ENCODE assay signal across 1 cellular context in genomic region chr1:6358757-6359567, GRCh38.
TF ChIP-seq lines count a peak whose summit lies in the region.

No MANE protein-coding gene starts in this region.

TF ChIP-seq in GM23338, 12 proteins besides CTCF, POLR2A, EP300 and RAD21 (continued from another document):
- TF ChIP-seq REST (IDR thresholded peaks at IDR 0.05; ENCODE audit: unreplicated experiment) (no peak), EZH2 (IDR thresholded peaks at IDR 0.05; ENCODE audit: low read depth, unreplicated experiment) (no peak), JUNB (IDR thresholded peaks at IDR 0.05; ENCODE audit: unreplicated experiment) (no peak), ETS1 (IDR thresholded peaks at IDR 0.05) (no peak), STAT1 (IDR thresholded peaks at IDR 0.05; ENCODE audit: unreplicated experiment) (no peak), EZH2phosphoT487 (IDR thresholded peaks at IDR 0.05; ENCODE audit: unreplicated experiment) (no peak), ZNF331 (CRISPR knock-in tag; IDR thresholded peaks at IDR 0.05; ENCODE audit: low read depth) (no peak), NANOG (IDR thresholded peaks at IDR 0.05; ENCODE audit: borderline replicate concordance) (no peak)
TF ChIP-seq in GM23338: peak in this region for 0.
